In genomic region chr17:81412490-81413093, GRCh38 we compare ENCODE assay signal across 8 cellular contexts. TPM values are rescaled to one million over a fixed set of nuclear protein-coding genes. Genes with fewer than 3 reads are reported as not detected.
DNase-seq lines count a peak whose midpoint lies in the region; ATAC-seq and TF ChIP-seq lines count a peak whose summit lies in the region.

No MANE protein-coding gene starts in this region.

- no peak for TF ChIP-seq CTCF in HEK293 (tag by site-specific recombination; IDR thresholded peaks at IDR 0.05)
- no peak for TF ChIP-seq CTCF in fibroblast of mammary gland (conservative IDR thresholded peaks at IDR 0.05; ENCODE audit: control insufficient read depth, insufficient read depth, low read depth, low read length)
- TF ChIP-seq CTCF in coronary artery (IDR thresholded peaks at IDR 0.05) = no peak

- no peaks in the 10 kb centered on the region; the same call in 1 of the 2 replicates for H3K4me1 ChIP-seq in HEK293 (ENCODE audit: control insufficient read depth, insufficient read depth, low read length)

- no peak overlapping the region for H3K4me3 Mint-ChIP-seq in activated CD8-positive, alpha-beta memory T cell treated with anti-CD3 and anti-CD28 coated beads, Interleukin-2, amount 10 ng/mL, durations not matched to agents 7 days and 5 days

- H3K27ac ChIP-seq in HEK293 (ENCODE audit: extremely low read depth, low read depth, low read length) = no peak overlapping the region
- H3K27ac ChIP-seq in coronary artery = peak overlapping the region in 1 of 2 donors; percentile 38

- no peaks in the 10 kb centered on the region for H3K9me3 Mint-ChIP-seq in activated CD8-positive, alpha-beta memory T cell treated with anti-CD3 and anti-CD28 coated beads, Interleukin-2, amount 10 ng/mL, durations not matched to agents 7 days and 5 days (ENCODE audit: low read depth)

- H3K4me1 Mint-ChIP-seq in activated CD8-positive, alpha-beta memory T cell treated with anti-CD3 and anti-CD28 coated beads, Interleukin-2, amount 10 ng/mL, durations not matched to agents 7 days and 5 days = peaks cover 12% of the 10 kb centered on the region

- peak; percentile 80 for DNase-seq in activated CD8-positive, alpha-beta memory T cell treated with anti-CD3 and anti-CD28 coated beads, Interleukin-2, amount 10 ng/mL, durations not matched to agents 7 days and 5 days
- DNase-seq in fibroblast of mammary gland (ENCODE audit: low read depth) = peak; percentile 57
- peak in 2 of 3 experiments; percentile 51 for DNase-seq in stimulated activated CD4-positive, alpha-beta T cell treated with anti-CD3 and anti-CD28 coated beads, TNF-alpha, amount 100 ng/mL, for 4 hours (ENCODE audit: low read depth in 3 of 3)
- DNase-seq in coronary artery (ENCODE audit: low spot score) = no peak
- no peak for DNase-seq in DMS53 treated with DMSO at 0.1 percent for 48 hours (lab: John Stamatoyannopoulos, UW; ENCODE audit: unreplicated experiment)

- CTCF ChIA-PET in HEK293 (lab: Yijun Ruan, JAX) = interaction anchor here (0.6 to 1.8 kb wide), 5 partner anchors 11 to 1893 kb away, joined by 3 to 7 read pairs (median 4); partner anchors contain the start of gene SLC38A10
- CTCF ChIA-PET in activated CD8-positive, alpha-beta memory T cell treated with anti-CD3 and anti-CD28 coated beads, Interleukin-2, amount 10 ng/mL, durations not matched to agents 7 days and 5 days (lab: Charles Lee) = interaction anchor here (1.1 to 1.2 kb wide), 2 partner anchors 10 to 72 kb away, joined by 3 to 4 read pairs; no protein-coding TSS in a partner anchor

- peaks cover 0 to 2% of the 10 kb centered on the region in 2 experiments; a peak in 1 of 3 replicates for H3K36me3 ChIP-seq in HEK293 (ENCODE audit: control insufficient read depth in 2 of 2, insufficient read depth in 1 of 2, low read length in 2 of 2)

- H3K36me3 Mint-ChIP-seq in activated CD8-positive, alpha-beta memory T cell treated with anti-CD3 and anti-CD28 coated beads, Interleukin-2, amount 10 ng/mL, durations not matched to agents 7 days and 5 days = no peaks in the 10 kb centered on the region

- H3K27ac Mint-ChIP-seq in activated CD8-positive, alpha-beta memory T cell treated with anti-CD3 and anti-CD28 coated beads, Interleukin-2, amount 10 ng/mL, durations not matched to agents 7 days and 5 days = no peak overlapping the region

- peaks cover 19% of the 10 kb centered on the region for H3K27me3 Mint-ChIP-seq in activated CD8-positive, alpha-beta memory T cell treated with anti-CD3 and anti-CD28 coated beads, Interleukin-2, amount 10 ng/mL, durations not matched to agents 7 days and 5 days

- H3K4me3 ChIP-seq in HEK293 (ENCODE audit: low read depth, low read length) = no peak overlapping the region
- H3K4me3 ChIP-seq in fibroblast of mammary gland (ENCODE audit: control insufficient read depth, low read depth, low read length) = no peak overlapping the region
- H3K4me3 ChIP-seq in coronary artery = no peak overlapping the region

- H3K9me3 ChIP-seq in HEK293 (ENCODE audit: control insufficient read depth, insufficient read depth, low read depth, low read length) = no peaks in the 10 kb centered on the region

- POLR2A ChIA-PET in HEK293 (lab: Yijun Ruan, JAX) = interaction anchor here (0.6 to 1.7 kb wide), 2 partner anchors 14 to 16 kb away, joined by 3 to 6 read pairs; no protein-coding TSS in a partner anchor

- ATAC-seq in activated CD8-positive, alpha-beta memory T cell treated with anti-CD3 and anti-CD28 coated beads, Interleukin-2, amount 10 ng/mL, durations not matched to agents 7 days and 5 days = peak; percentile 76
- ATAC-seq in GM18511 (IDR thresholded peaks at IDR 0.05; ENCODE audit: unreplicated experiment) (no peak), HG03520 (IDR thresholded peaks at IDR 0.05; ENCODE audit: unreplicated experiment) (no peak)

TF ChIP-seq in HEK293, 187 proteins besides CTCF, POLR2A, EP300 and RAD21:
- TF ChIP-seq ZNF560 (tag by site-specific recombination; IDR thresholded peaks at IDR 0.05; ENCODE audit: borderline replicate concordance) (no peak), ZFHX2 (tag by site-specific recombination; conservative IDR thresholded peaks at IDR 0.05) (peak; percentile 92), ZNF354C (tag by site-specific recombination; IDR thresholded peaks at IDR 0.05; ENCODE audit: borderline replicate concordance, low read depth) (no peak), EGR2 (tag by site-specific recombination; IDR thresholded peaks at IDR 0.05; ENCODE audit: low read depth) (peak; percentile 88), OSR2 (tag by site-specific recombination; IDR thresholded peaks at IDR 0.05) (peak; percentile 53; the same call in 1 of the 2 replicates), ZNF10 (tag by site-specific recombination; IDR thresholded peaks at IDR 0.05) (no peak)
- TF ChIP-seq, protein P1, sequence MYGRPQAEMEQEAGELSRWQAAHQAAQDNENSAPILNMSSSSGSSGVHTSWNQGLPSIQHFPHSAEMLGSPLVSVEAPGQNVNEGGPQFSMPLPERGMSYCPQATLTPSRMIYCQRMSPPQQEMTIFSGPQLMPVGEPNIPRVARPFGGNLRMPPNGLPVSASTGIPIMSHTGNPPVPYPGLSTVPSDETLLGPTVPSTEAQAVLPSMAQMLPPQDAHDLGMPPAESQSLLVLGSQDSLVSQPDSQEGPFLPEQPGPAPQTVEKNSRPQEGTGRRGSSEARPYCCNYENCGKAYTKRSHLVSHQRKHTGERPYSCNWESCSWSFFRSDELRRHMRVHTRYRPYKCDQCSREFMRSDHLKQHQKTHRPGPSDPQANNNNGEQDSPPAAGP (tag by site-specific recombination; IDR thresholded peaks at IDR 0.05) = peak; percentile 86

RNA-seq across cellular contexts. Expression of gene BAHCC1, which starts 17.3 kb away (rescaled TPM):
- total RNA-seq in activated CD8-positive, alpha-beta memory T cell treated with anti-CD3 and anti-CD28 coated beads, Interleukin-2, amount 10 ng/mL, durations not matched to agents 7 days and 5 days = under 1 TPM; 0.23 to 0.64 TPM

Comparison
In these comparisons a context has a peak if more than half of its experiments do, and no peak if none do; other contexts are left out.
1. DNase-seq: peak in activated CD8-positive, alpha-beta memory T cell treated with anti-CD3 and anti-CD28 coated beads, Interleukin-2, amount 10 ng/mL, durations not matched to agents 7 days and 5 days (single experiment), fibroblast of mammary gland (single experiment) and stimulated activated CD4-positive, alpha-beta T cell treated with anti-CD3 and anti-CD28 coated beads, TNF-alpha, amount 100 ng/mL, for 4 hours (2 of 3); none in coronary artery (single experiment) and DMS53 treated with DMSO at 0.1 percent for 48 hours (single experiment).